In genomic region chr5:65722575-65723424, GRCh38 we compare ENCODE assay signal across 1 cellular context.
A peak's percentile ranks its signal among the peaks of the same experiment; 100 is the strongest.
TF ChIP-seq lines count a peak whose summit lies in the region.

No MANE protein-coding gene starts in this region.

TF ChIP-seq in K562, 482 proteins besides CTCF, POLR2A, EP300 and RAD21 (continued from another document and continues in another):
- peak; percentile 38 to 51 for TF ChIP-seq AFF1 (IDR thresholded peaks at IDR 0.05; ENCODE audit: low read depth in 1 of 2, partially characterized antibody in 2 of 2)
- TF ChIP-seq, protein P1, sequence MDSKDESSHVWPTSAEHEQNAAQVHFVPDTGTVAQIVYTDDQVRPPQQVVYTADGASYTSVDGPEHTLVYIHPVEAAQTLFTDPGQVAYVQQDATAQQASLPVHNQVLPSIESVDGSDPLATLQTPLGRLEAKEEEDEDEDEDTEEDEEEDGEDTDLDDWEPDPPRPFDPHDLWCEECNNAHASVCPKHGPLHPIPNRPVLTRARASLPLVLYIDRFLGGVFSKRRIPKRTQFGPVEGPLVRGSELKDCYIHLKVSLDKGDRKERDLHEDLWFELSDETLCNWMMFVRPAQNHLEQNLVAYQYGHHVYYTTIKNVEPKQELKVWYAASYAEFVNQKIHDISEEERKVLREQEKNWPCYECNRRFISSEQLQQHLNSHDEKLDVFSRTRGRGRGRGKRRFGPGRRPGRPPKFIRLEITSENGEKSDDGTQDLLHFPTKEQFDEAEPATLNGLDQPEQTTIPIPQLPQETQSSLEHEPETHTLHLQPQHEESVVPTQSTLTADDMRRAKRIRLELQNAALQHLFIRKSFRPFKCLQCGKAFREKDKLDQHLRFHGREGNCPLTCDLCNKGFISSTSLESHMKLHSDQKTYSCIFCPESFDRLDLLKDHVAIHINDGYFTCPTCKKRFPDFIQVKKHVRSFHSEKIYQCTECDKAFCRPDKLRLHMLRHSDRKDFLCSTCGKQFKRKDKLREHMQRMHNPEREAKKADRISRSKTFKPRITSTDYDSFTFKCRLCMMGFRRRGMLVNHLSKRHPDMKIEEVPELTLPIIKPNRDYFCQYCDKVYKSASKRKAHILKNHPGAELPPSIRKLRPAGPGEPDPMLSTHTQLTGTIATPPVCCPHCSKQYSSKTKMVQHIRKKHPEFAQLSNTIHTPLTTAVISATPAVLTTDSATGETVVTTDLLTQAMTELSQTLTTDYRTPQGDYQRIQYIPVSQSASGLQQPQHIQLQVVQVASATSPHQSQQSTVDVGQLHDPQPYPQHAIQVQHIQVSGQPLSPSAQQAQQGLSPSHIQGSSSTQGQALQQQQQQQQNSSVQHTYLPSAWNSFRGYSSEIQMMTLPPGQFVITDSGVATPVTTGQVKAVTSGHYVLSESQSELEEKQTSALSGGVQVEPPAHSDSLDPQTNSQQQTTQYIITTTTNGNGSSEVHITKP (IDR thresholded peaks at IDR 0.05; ENCODE audit: partially characterized antibody) = no peak
- TF ChIP-seq TBL1XR1 (IDR thresholded peaks at IDR 0.05; ENCODE audit: low read length in 2 of 2) = no peak
- no peak for TF ChIP-seq ELF4 (CRISPR knock-in tag; IDR thresholded peaks at IDR 0.05)
- TF ChIP-seq ZNF395 (CRISPR knock-in tag; IDR thresholded peaks at IDR 0.05) = no peak
- TF ChIP-seq HDAC8 (tag; IDR thresholded peaks at IDR 0.05) = no peak
- TF ChIP-seq, protein P2, sequence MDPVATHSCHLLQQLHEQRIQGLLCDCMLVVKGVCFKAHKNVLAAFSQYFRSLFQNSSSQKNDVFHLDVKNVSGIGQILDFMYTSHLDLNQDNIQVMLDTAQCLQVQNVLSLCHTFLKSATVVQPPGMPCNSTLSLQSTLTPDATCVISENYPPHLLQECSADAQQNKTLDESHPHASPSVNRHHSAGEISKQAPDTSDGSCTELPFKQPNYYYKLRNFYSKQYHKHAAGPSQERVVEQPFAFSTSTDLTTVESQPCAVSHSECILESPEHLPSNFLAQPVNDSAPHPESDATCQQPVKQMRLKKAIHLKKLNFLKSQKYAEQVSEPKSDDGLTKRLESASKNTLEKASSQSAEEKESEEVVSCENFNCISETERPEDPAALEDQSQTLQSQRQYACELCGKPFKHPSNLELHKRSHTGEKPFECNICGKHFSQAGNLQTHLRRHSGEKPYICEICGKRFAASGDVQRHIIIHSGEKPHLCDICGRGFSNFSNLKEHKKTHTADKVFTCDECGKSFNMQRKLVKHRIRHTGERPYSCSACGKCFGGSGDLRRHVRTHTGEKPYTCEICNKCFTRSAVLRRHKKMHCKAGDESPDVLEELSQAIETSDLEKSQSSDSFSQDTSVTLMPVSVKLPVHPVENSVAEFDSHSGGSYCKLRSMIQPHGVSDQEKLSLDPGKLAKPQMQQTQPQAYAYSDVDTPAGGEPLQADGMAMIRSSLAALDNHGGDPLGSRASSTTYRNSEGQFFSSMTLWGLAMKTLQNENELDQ (CRISPR knock-in tag; IDR thresholded peaks at IDR 0.05; ENCODE audit: borderline replicate concordance) = 0 out of 2 replicates have a peak, but pooled peaks have one; percentile 67
- peak; percentile 71; the same call in 1 of the 2 replicates for TF ChIP-seq SPI1 (IDR thresholded peaks at IDR 0.05; ENCODE audit: borderline replicate concordance, low read depth, low read length)
- TF ChIP-seq, protein P3, sequence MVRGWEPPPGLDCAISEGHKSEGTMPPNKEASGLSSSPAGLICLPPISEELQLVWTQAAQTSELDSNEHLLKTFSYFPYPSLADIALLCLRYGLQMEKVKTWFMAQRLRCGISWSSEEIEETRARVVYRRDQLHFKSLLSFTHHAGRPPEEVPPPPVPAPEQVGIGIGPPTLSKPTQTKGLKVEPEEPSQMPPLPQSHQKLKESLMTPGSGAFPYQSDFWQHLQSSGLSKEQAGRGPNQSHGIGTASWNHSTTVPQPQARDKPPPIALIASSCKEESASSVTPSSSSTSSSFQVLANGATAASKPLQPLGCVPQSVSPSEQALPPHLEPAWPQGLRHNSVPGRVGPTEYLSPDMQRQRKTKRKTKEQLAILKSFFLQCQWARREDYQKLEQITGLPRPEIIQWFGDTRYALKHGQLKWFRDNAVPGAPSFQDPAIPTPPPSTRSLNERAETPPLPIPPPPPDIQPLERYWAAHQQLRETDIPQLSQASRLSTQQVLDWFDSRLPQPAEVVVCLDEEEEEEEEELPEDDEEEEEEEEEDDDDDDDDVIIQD (CRISPR knock-in tag; IDR thresholded peaks at IDR 0.05) = no peak
- TF ChIP-seq ELF1 (tag; IDR thresholded peaks at IDR 0.05) = no peak
- peak; percentile 64; the same call in 1 of the 2 replicates for TF ChIP-seq LCOR (CRISPR knock-in tag; IDR thresholded peaks at IDR 0.05)
- TF ChIP-seq, protein P4, sequence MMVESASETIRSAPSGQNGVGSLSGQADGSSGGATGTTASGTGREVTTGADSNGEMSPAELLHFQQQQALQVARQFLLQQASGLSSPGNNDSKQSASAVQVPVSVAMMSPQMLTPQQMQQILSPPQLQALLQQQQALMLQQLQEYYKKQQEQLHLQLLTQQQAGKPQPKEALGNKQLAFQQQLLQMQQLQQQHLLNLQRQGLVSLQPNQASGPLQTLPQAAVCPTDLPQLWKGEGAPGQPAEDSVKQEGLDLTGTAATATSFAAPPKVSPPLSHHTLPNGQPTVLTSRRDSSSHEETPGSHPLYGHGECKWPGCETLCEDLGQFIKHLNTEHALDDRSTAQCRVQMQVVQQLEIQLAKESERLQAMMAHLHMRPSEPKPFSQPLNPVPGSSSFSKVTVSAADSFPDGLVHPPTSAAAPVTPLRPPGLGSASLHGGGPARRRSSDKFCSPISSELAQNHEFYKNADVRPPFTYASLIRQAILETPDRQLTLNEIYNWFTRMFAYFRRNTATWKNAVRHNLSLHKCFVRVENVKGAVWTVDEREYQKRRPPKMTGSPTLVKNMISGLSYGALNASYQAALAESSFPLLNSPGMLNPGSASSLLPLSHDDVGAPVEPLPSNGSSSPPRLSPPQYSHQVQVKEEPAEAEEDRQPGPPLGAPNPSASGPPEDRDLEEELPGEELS (CRISPR knock-in tag; IDR thresholded peaks at IDR 0.05; ENCODE audit: borderline replicate concordance) = peak; percentile 67; the same call in 1 of the 2 replicates
- 0 out of 2 replicates have a peak, but pooled peaks have one; percentile 11 for TF ChIP-seq KLF1 (tag; IDR thresholded peaks at IDR 0.05)
- TF ChIP-seq, protein P5, sequence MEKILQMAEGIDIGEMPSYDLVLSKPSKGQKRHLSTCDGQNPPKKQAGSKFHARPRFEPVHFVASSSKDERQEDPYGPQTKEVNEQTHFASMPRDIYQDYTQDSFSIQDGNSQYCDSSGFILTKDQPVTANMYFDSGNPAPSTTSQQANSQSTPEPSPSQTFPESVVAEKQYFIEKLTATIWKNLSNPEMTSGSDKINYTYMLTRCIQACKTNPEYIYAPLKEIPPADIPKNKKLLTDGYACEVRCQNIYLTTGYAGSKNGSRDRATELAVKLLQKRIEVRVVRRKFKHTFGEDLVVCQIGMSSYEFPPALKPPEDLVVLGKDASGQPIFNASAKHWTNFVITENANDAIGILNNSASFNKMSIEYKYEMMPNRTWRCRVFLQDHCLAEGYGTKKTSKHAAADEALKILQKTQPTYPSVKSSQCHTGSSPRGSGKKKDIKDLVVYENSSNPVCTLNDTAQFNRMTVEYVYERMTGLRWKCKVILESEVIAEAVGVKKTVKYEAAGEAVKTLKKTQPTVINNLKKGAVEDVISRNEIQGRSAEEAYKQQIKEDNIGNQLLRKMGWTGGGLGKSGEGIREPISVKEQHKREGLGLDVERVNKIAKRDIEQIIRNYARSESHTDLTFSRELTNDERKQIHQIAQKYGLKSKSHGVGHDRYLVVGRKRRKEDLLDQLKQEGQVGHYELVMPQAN (IDR thresholded peaks at IDR 0.05; ENCODE audit: borderline replicate concordance) = peak; percentile 38
- TF ChIP-seq, protein P6, sequence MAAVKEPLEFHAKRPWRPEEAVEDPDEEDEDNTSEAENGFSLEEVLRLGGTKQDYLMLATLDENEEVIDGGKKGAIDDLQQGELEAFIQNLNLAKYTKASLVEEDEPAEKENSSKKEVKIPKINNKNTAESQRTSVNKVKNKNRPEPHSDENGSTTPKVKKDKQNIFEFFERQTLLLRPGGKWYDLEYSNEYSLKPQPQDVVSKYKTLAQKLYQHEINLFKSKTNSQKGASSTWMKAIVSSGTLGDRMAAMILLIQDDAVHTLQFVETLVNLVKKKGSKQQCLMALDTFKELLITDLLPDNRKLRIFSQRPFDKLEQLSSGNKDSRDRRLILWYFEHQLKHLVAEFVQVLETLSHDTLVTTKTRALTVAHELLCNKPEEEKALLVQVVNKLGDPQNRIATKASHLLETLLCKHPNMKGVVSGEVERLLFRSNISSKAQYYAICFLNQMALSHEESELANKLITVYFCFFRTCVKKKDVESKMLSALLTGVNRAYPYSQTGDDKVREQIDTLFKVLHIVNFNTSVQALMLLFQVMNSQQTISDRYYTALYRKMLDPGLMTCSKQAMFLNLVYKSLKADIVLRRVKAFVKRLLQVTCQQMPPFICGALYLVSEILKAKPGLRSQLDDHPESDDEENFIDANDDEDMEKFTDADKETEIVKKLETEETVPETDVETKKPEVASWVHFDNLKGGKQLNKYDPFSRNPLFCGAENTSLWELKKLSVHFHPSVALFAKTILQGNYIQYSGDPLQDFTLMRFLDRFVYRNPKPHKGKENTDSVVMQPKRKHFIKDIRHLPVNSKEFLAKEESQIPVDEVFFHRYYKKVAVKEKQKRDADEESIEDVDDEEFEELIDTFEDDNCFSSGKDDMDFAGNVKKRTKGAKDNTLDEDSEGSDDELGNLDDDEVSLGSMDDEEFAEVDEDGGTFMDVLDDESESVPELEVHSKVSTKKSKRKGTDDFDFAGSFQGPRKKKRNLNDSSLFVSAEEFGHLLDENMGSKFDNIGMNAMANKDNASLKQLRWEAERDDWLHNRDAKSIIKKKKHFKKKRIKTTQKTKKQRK (IDR thresholded peaks at IDR 0.05; ENCODE audit: borderline replicate concordance, low read depth, low read length) = no peak
- TF ChIP-seq DLX4 (CRISPR knock-in tag; IDR thresholded peaks at IDR 0.05) = no peak
- peak; percentile 39 for TF ChIP-seq TAF1 (IDR thresholded peaks at IDR 0.05; ENCODE audit: control insufficient read depth, extremely low read depth, insufficient read depth, low read length, severe bottlenecking)
- TF ChIP-seq HDAC1 (IDR thresholded peaks at IDR 0.05) = peak in 1 of 2 experiments; percentile 37; a peak in 1 of 4 replicates
- TF ChIP-seq HDAC2 (IDR thresholded peaks at IDR 0.05) = peak; percentile 51; the same call in 1 of the 2 replicates
- no peak for TF ChIP-seq ZNF282 (CRISPR knock-in tag; IDR thresholded peaks at IDR 0.05)
- TF ChIP-seq CHD1 (IDR thresholded peaks at IDR 0.05; ENCODE audit: low read length) = peak; percentile 34
- peak; percentile 58 for TF ChIP-seq MEIS2 (IDR thresholded peaks at IDR 0.05; ENCODE audit: partially characterized antibody)
- peak; percentile 66 for TF ChIP-seq KDM5B (IDR thresholded peaks at IDR 0.05; ENCODE audit: insufficient replicate concordance, low read depth, low read length)
- TF ChIP-seq TEAD1 (CRISPR knock-in tag; IDR thresholded peaks at IDR 0.05) = peak in 1 of 2 experiments; percentile 38; a peak in 1 of 4 replicates
- TF ChIP-seq YY1 (IDR thresholded peaks at IDR 0.05; ENCODE audit: borderline replicate concordance in 1 of 3, control insufficient read depth in 1 of 3, extremely low read depth in 1 of 3, insufficient read depth in 3 of 3, insufficient read length in 1 of 3, insufficient replicate concordance in 2 of 3, low read depth in 1 of 3, low read length in 2 of 3) = peak in 1 of 3 experiments; percentile 71
- TF ChIP-seq SIN3A (IDR thresholded peaks at IDR 0.05; ENCODE audit: borderline replicate concordance in 2 of 2, control insufficient read depth in 1 of 2, low read depth in 2 of 2, low read length in 2 of 2) = peak in 1 of 2 experiments; percentile 59; a peak in 2 of 4 replicates
- TF ChIP-seq CCNT2 (IDR thresholded peaks at IDR 0.05; ENCODE audit: borderline replicate concordance, extremely low read depth, insufficient read length, low read depth, low read length) = peak; percentile 3
- TF ChIP-seq HLTF (IDR thresholded peaks at IDR 0.05) = no peak
- no peak for TF ChIP-seq NEUROD1 (IDR thresholded peaks at IDR 0.05; ENCODE audit: borderline replicate concordance, low read depth, low read length, partially characterized antibody)
- TF ChIP-seq, protein P7, sequence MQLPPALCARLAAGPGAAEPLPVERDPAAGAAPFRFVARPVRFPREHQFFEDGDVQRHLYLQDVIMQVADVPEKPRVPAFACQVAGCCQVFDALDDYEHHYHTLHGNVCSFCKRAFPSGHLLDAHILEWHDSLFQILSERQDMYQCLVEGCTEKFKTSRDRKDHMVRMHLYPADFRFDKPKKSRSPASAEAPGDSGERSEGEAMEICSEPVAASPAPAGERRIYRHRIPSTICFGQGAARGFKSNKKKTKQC (CRISPR knock-in tag; IDR thresholded peaks at IDR 0.05) = 0 out of 2 replicates have a peak, but pooled peaks have one; percentile 7
- TF ChIP-seq FUS (optimal IDR thresholded peaks at IDR 0.05; ENCODE audit: low read depth, low read length) = no peak
